9 cellular contexts compared by ENCODE assay signal in the genomic region with DNA sequence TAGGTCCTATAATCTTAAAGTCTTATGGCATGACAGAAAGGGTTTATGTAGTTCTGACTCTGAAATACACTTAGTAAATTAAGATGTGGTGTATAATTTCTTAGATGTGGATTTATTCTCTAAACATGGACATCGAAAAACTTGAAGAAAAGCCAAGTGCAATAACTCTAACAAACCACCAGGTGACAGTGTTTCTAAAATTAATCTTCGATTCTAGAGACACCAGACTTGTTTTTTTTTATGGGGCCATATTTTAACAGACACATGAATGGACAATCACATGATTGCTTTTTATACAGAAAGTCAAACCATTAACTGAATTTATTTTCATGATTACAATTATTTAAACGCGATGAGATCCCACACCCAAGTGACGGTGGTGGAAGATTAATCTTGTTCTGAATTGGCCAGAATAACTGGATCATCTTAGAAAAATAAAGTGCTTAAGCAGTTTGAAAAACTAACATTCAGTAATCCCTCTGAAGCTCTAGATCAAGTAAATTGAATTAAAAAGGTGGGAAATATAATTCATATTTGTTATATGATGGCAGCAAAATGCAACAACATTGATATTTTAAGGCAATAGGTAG.
DNase-seq lines count a peak whose midpoint lies in the region; ATAC-seq, FAIRE-seq and TF ChIP-seq lines count a peak whose summit lies in the region.
"Had no signal": no experiment of that assay in that cellular context is flagged by ENCODE, and none has a peak within 500 bp of the region (broad histone marks: within the 10 kb centered on the region; RNA-seq: fewer than 3 reads in every experiment).

No MANE protein-coding gene starts in this region.

- in situ Hi-C loops in SK-MEL-5 (cut with HindIII; ENCODE audit: low pct_unique_long_range_greater_than_20kb, low sequenced_read_pairs), result no loop called here

- H2AFZ ChIP-seq in KMS-11 (ENCODE audit: low read depth), result no peak overlapping the region

- H3K36me3 Mint-ChIP-seq in naive thymus-derived CD4-positive, alpha-beta T cell, result no peaks in the 10 kb centered on the region
- H3K36me3 Mint-ChIP-seq: activated naive CD8-positive, alpha-beta T cell had no signal

- H3K4me1 Mint-ChIP-seq in naive thymus-derived CD4-positive, alpha-beta T cell, result no peaks in the 10 kb centered on the region

- no peak overlapping the region for H3K4me2 ChIP-seq in KMS-11

- FAIRE-seq in GM12891 (lab: Jason Lieb, UNC), result no peak

- no peak overlapping the region for H3K9ac ChIP-seq in KMS-11

- CTCF ChIA-PET in naive thymus-derived CD4-positive, alpha-beta T cell (lab: Charles Lee), result no interaction called here

- ATAC-seq in Right ventricle myocardium superior (ENCODE audit: poor library complexity) (no peak), foreskin keratinocyte (peak; percentile 41)
- no peak for ATAC-seq in naive thymus-derived CD4-positive, alpha-beta T cell

- intact Hi-C loops in Right ventricle myocardium superior (cut with DNase I) (no loop called here), thyroid gland (cut with DNase I) (loop anchor here (5.0 kb wide), 1 partner anchor 617 kb away; no protein-coding TSS in a partner anchor)
- intact Hi-C loops in naive thymus-derived CD4-positive, alpha-beta T cell (cut with micrococcal nuclease), result no loop called here

- no peaks in the 10 kb centered on the region for H4K20me1 ChIP-seq in KMS-11 (ENCODE audit: insufficient read depth)

- H3K27ac Mint-ChIP-seq in naive thymus-derived CD4-positive, alpha-beta T cell, result no peak overlapping the region
- H3K27ac Mint-ChIP-seq: activated naive CD8-positive, alpha-beta T cell had no signal

- H3K36me3 ChIP-seq in right atrium auricular region, result no peaks in the 10 kb centered on the region
- H3K36me3 ChIP-seq in KMS-11 (ENCODE audit: insufficient read depth), result no peaks in the 10 kb centered on the region
- H3K36me3 ChIP-seq in thyroid gland, result no peaks in the 10 kb centered on the region
- no peaks in the 10 kb centered on the region for H3K36me3 ChIP-seq in naive thymus-derived CD4-positive, alpha-beta T cell (ENCODE audit: control insufficient read depth in 2 of 3, insufficient read depth in 3 of 3, low read length in 3 of 3)

- POLR2A ChIA-PET in naive thymus-derived CD4-positive, alpha-beta T cell (lab: Charles Lee), result no interaction called here

- H3K4me3 Mint-ChIP-seq in naive thymus-derived CD4-positive, alpha-beta T cell, result no peak overlapping the region
- H3K4me3 Mint-ChIP-seq: activated naive CD8-positive, alpha-beta T cell had no signal

- H3K27me3 ChIP-seq in right atrium auricular region, result no peaks in the 10 kb centered on the region
- no peaks in the 10 kb centered on the region for H3K27me3 ChIP-seq in KMS-11 (ENCODE audit: insufficient read depth, low read depth)
- H3K27me3 ChIP-seq in foreskin keratinocyte, result no peaks in the 10 kb centered on the region
- H3K27me3 ChIP-seq in thyroid gland, result no peaks in the 10 kb centered on the region
- H3K27me3 ChIP-seq in naive thymus-derived CD4-positive, alpha-beta T cell (ENCODE audit: control insufficient read depth in 2 of 2, insufficient read depth in 2 of 2, low read length in 2 of 2), result no peaks in the 10 kb centered on the region

- H3K9me3 ChIP-seq in right atrium auricular region (peaks cover 0 to 2% of the 10 kb centered on the region in 2 donors), thyroid gland (no peaks in the 10 kb centered on the region)
- no peaks in the 10 kb centered on the region for H3K9me3 ChIP-seq in naive thymus-derived CD4-positive, alpha-beta T cell (ENCODE audit: control insufficient read depth in 2 of 3, low read length in 3 of 3)

- no peak overlapping the region for H3K27ac ChIP-seq in right atrium auricular region
- H3K27ac ChIP-seq in KMS-11, result no peak overlapping the region
- H3K27ac ChIP-seq in foreskin keratinocyte, result no peak overlapping the region
- no peak overlapping the region for H3K27ac ChIP-seq in thyroid gland
- no peak overlapping the region for H3K27ac ChIP-seq in naive thymus-derived CD4-positive, alpha-beta T cell (ENCODE audit: low read depth, low read length)

- peaks cover 0 to 10% (median 2%) of the 10 kb centered on the region in 11 donors for H3K9me3 Mint-ChIP-seq in naive thymus-derived CD4-positive, alpha-beta T cell

- peak; percentile 35 to 78 for TF ChIP-seq CTCF in right atrium auricular region (IDR thresholded peaks at IDR 0.05)
- TF ChIP-seq CTCF in KMS-11 (conservative IDR thresholded peaks at IDR 0.05; ENCODE audit: low read depth, low read length), result peak; percentile 95
- TF ChIP-seq CTCF in foreskin keratinocyte (conservative IDR thresholded peaks at IDR 0.05), result peak; percentile 82
- peak in 5 of 6 experiments; percentile 66 to 81 (median 73) for TF ChIP-seq CTCF in thyroid gland (IDR thresholded peaks at IDR 0.05)

- 35 to 37% methylated on average over 5 of the region's 5 CpGs for whole genome bisulfite sequencing in thyroid gland, 2 donors

- no peaks in the 10 kb centered on the region for H3K27me3 Mint-ChIP-seq in naive thymus-derived CD4-positive, alpha-beta T cell
- H3K27me3 Mint-ChIP-seq: activated naive CD8-positive, alpha-beta T cell had no signal

- DNase-seq in right atrium auricular region (ENCODE audit: low spot score) (no peak), Right ventricle myocardium superior (no peak), SK-MEL-5 (ENCODE audit: low read depth, low spot score) (peak; percentile 88), foreskin keratinocyte (peak in 1 of 2 donors; percentile 28), thyroid gland (no peak), GM12891 (ENCODE audit: insufficient read length, low spot score) (no peak)
- DNase-seq in naive thymus-derived CD4-positive, alpha-beta T cell, result no peak

- TF ChIP-seq POLR2A in thyroid gland (IDR thresholded peaks at IDR 0.05) (no peak), GM12891 (IDR thresholded peaks at IDR 0.05; ENCODE audit: low read depth, low read length) (no peak)

- H3K4me1 ChIP-seq in right atrium auricular region (no peaks in the 10 kb centered on the region), KMS-11 (ENCODE audit: low read depth, poor library complexity, severe bottlenecking) (no peaks in the 10 kb centered on the region), foreskin keratinocyte (no peaks in the 10 kb centered on the region), thyroid gland (no peaks in the 10 kb centered on the region)
- H3K4me1 ChIP-seq in naive thymus-derived CD4-positive, alpha-beta T cell (ENCODE audit: control insufficient read depth in 2 of 2, insufficient read depth in 2 of 2, low read length in 2 of 2), result no peaks in the 10 kb centered on the region

- no peaks in the 10 kb centered on the region for H3K79me2 ChIP-seq in KMS-11 (ENCODE audit: insufficient read depth, low read depth)

- H3K4me3 ChIP-seq in right atrium auricular region, result no peak overlapping the region
- no peak overlapping the region for H3K4me3 ChIP-seq in KMS-11 (IDR thresholded peaks at IDR 0.05; ENCODE audit: insufficient read depth, low read depth, low read length)
- H3K4me3 ChIP-seq in thyroid gland (replicated peaks in 1 of 3), result no peak overlapping the region
- H3K4me3 ChIP-seq in naive thymus-derived CD4-positive, alpha-beta T cell (ENCODE audit: low read length), result no peak overlapping the region

TF ChIP-seq in GM12891, 5 proteins besides CTCF, POLR2A, EP300 and RAD21:
- TF ChIP-seq SPI1 (IDR thresholded peaks at IDR 0.05; ENCODE audit: low read depth, low read length) (no peak), POLR2AphosphoS5 (IDR thresholded peaks at IDR 0.05; ENCODE audit: low read depth, low read length) (no peak), POU2F2 (IDR thresholded peaks at IDR 0.05; ENCODE audit: low read depth, low read length) (no peak), TAF1 (IDR thresholded peaks at IDR 0.05; ENCODE audit: low read depth, low read length) (no peak), PAX5 (IDR thresholded peaks at IDR 0.05; ENCODE audit: insufficient read depth, low read length, severe bottlenecking) (no peak)
